In genomic region chr4:140052050-140052449, GRCh38 we compare ENCODE assay signal across 8 cellular contexts.
DNase-seq lines count a peak whose midpoint lies in the region; ATAC-seq and TF ChIP-seq lines count a peak whose summit lies in the region.

No MANE protein-coding gene starts in this region.

- H3K27me3 ChIP-seq in neural progenitor cell: no peaks in the 10 kb centered on the region

- H3K27ac ChIP-seq in neural progenitor cell: no peak overlapping the region

- in situ Hi-C loops in GM13977 (cut with MboI; ENCODE audit: low pct_unique_long_range_greater_than_20kb, low sequenced_read_pairs, unreplicated experiment): no loop called here

- DNase-seq in AG09319 (ENCODE audit: extremely low read depth, low read depth) (no peak), GM13977 (ENCODE audit: low spot score) (peak; percentile 21), SKM-1 treated with dmso at 0.1 percent for 144 hours (lab: John Stamatoyannopoulos, UW; ENCODE audit: unreplicated experiment) (peak; percentile 20), endothelial cell (ENCODE audit: low spot score) (peak; percentile 15), neural progenitor cell (ENCODE audit: low spot score) (peak; percentile 41), NCI-H446 treated with DMSO at 0.1 percent for 48 hours (lab: John Stamatoyannopoulos, UW) (no peak)

- H3F3A ChIP-seq in neural progenitor cell (ENCODE audit: low read depth): peaks cover 31% of the 10 kb centered on the region

- H3K9me3 Mint-ChIP-seq in endothelial cell (ENCODE audit: unreplicated experiment) (no peaks in the 10 kb centered on the region), neural progenitor cell (no peaks in the 10 kb centered on the region)

- H3K27ac Mint-ChIP-seq in endothelial cell (ENCODE audit: unreplicated experiment): no peak overlapping the region
- H3K27ac Mint-ChIP-seq in neural progenitor cell: no peak overlapping the region

- H3K36me3 ChIP-seq in neural progenitor cell: no peaks in the 10 kb centered on the region

- TF ChIP-seq CTCF in AG09319 (IDR thresholded peaks at IDR 0.05; ENCODE audit: low read depth, low read length) (peak; percentile 69), GM13977 (IDR thresholded peaks at IDR 0.05; ENCODE audit: extremely low read depth, insufficient read depth, missing control alignments) (peak; percentile 43), endothelial cell (IDR thresholded peaks at IDR 0.05; ENCODE audit: unreplicated experiment) (no peak), neural progenitor cell (IDR thresholded peaks at IDR 0.05) (peak; percentile 60)

- peaks cover 40% of the 10 kb centered on the region for H3K4me1 ChIP-seq in neural progenitor cell

- H3K36me3 Mint-ChIP-seq in endothelial cell (ENCODE audit: low read depth, unreplicated experiment) (no peaks in the 10 kb centered on the region), neural progenitor cell (no peaks in the 10 kb centered on the region)

- no peak overlapping the region for H3K4me3 ChIP-seq in neural progenitor cell

- H3K79me2 ChIP-seq in neural progenitor cell (ENCODE audit: low read depth): peaks cover 8% of the 10 kb centered on the region

- ATAC-seq in GM18861 (IDR thresholded peaks at IDR 0.05; ENCODE audit: unreplicated experiment) (no peak), GM21423 (IDR thresholded peaks at IDR 0.05; ENCODE audit: unreplicated experiment) (no peak)

- H3K27me3 Mint-ChIP-seq in endothelial cell (ENCODE audit: unreplicated experiment): peaks cover 14% of the 10 kb centered on the region
- H3K27me3 Mint-ChIP-seq in neural progenitor cell (ENCODE audit: insufficient read depth, low read depth): peaks cover 3% of the 10 kb centered on the region

- H3K4me1 Mint-ChIP-seq in endothelial cell (ENCODE audit: unreplicated experiment) (peaks cover 55% of the 10 kb centered on the region), neural progenitor cell (peaks cover 44% of the 10 kb centered on the region)

- no peak overlapping the region for H2AFZ ChIP-seq in neural progenitor cell (replicated peaks)

- no peak overlapping the region for H3K4me3 Mint-ChIP-seq in endothelial cell (ENCODE audit: unreplicated experiment)
- no peak overlapping the region for H3K4me3 Mint-ChIP-seq in neural progenitor cell

- H3K9ac ChIP-seq in neural progenitor cell: no peak overlapping the region

- H3K9me3 ChIP-seq in neural progenitor cell (ENCODE audit: low read depth): no peaks in the 10 kb centered on the region

- H3K4me2 ChIP-seq in neural progenitor cell: no peak overlapping the region

- no peaks in the 10 kb centered on the region for H4K20me1 ChIP-seq in neural progenitor cell (ENCODE audit: low read depth)

Comparison
In these comparisons a context has a peak if more than half of its experiments do, and no peak if none do; other contexts are left out.
1. DNase-seq: peak in GM13977 (single experiment), SKM-1 treated with dmso at 0.1 percent for 144 hours (single experiment), endothelial cell (single experiment) and neural progenitor cell (single experiment); none in AG09319 (single experiment) and NCI-H446 treated with DMSO at 0.1 percent for 48 hours (single experiment).